Comparison of ENCODE assay signal across 33 cellular contexts in the genomic region with DNA sequence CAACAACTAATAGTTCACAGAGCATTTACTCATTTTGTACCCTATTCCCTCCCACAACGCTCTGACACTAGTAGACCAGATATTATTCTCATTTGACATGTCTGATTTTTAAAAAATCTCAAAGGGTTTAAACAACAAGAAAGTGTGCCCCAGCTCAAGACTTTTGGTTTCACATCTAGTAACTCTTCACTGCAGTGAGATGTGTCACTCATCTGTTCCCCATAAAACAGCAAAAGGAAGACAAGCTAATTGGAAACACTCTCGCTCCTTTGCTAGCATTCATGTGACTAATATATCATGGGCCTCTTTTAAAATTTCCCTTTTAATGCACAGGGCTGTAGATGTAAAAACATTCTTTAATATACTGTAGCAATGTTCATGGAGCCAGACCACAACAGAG.
"Had no signal": no experiment of that assay in that cellular context is flagged by ENCODE, and none has a peak within 500 bp of the region (broad histone marks: within the 10 kb centered on the region; RNA-seq: fewer than 3 reads in every experiment).

No MANE protein-coding gene starts in this region.

- H3K4me1 Mint-ChIP-seq: activated B cell treated with CpG ODN at 0.5 μM for 24 hours; activated CD4-positive, alpha-beta memory T cell treated with anti-CD3 and anti-CD28 coated beads, Interleukin-2, amount 10 ng/mL, durations not matched to agents 7 days and 5 days; activated CD8-positive, alpha-beta memory T cell treated with anti-CD3 and anti-CD28 coated beads, Interleukin-2, amount 10 ng/mL, durations not matched to agents 7 days and 5 days; activated naive CD4-positive, alpha-beta T cell treated with anti-CD3 and anti-CD28 coated beads, Interleukin-2, amount 10 ng/mL, durations not matched to agents 7 days and 5 days; activated naive CD8-positive, alpha-beta T cell treated with anti-CD3 and anti-CD28 coated beads, Interleukin-2, amount 50 U/mL, for 24 hours had no signal

- ATAC-seq: activated CD8-positive, alpha-beta memory T cell treated with anti-CD3 and anti-CD28 coated beads, Interleukin-2, amount 10 ng/mL, durations not matched to agents 7 days and 5 days; activated naive CD8-positive, alpha-beta T cell treated with anti-CD3 and anti-CD28 coated beads, Interleukin-2, amount 50 U/mL, for 24 hours; PC-3; Right ventricle myocardium inferior had no signal

- H3K27ac ChIP-seq: RWPE1, VCaP had no signal

- H3K27ac Mint-ChIP-seq: activated B cell treated with CpG ODN at 0.5 μM for 24 hours; activated CD4-positive, alpha-beta memory T cell treated with anti-CD3 and anti-CD28 coated beads, Interleukin-2, amount 10 ng/mL, durations not matched to agents 7 days and 5 days; activated CD8-positive, alpha-beta memory T cell treated with anti-CD3 and anti-CD28 coated beads, Interleukin-2, amount 10 ng/mL, durations not matched to agents 7 days and 5 days; activated naive CD4-positive, alpha-beta T cell treated with anti-CD3 and anti-CD28 coated beads, Interleukin-2, amount 10 ng/mL, durations not matched to agents 7 days and 5 days; activated naive CD8-positive, alpha-beta T cell; activated naive CD8-positive, alpha-beta T cell treated with anti-CD3 and anti-CD28 coated beads, Interleukin-2, amount 50 U/mL, for 24 hours; brain had no signal

- H3K9me3 Mint-ChIP-seq: activated naive CD8-positive, alpha-beta T cell treated with anti-CD3 and anti-CD28 coated beads, Interleukin-2, amount 50 U/mL, for 24 hours had no signal

- H3K4me3 Mint-ChIP-seq: activated B cell treated with CpG ODN at 0.5 μM for 24 hours; activated CD4-positive, alpha-beta memory T cell treated with anti-CD3 and anti-CD28 coated beads, Interleukin-2, amount 10 ng/mL, durations not matched to agents 7 days and 5 days; activated CD8-positive, alpha-beta memory T cell treated with anti-CD3 and anti-CD28 coated beads, Interleukin-2, amount 10 ng/mL, durations not matched to agents 7 days and 5 days; activated naive CD4-positive, alpha-beta T cell treated with anti-CD3 and anti-CD28 coated beads, Interleukin-2, amount 10 ng/mL, durations not matched to agents 7 days and 5 days; activated naive CD8-positive, alpha-beta T cell; activated naive CD8-positive, alpha-beta T cell treated with anti-CD3 and anti-CD28 coated beads, Interleukin-2, amount 50 U/mL, for 24 hours; brain had no signal

- H3K36me3 Mint-ChIP-seq: activated CD8-positive, alpha-beta memory T cell treated with anti-CD3 and anti-CD28 coated beads, Interleukin-2, amount 10 ng/mL, durations not matched to agents 7 days and 5 days; activated naive CD4-positive, alpha-beta T cell treated with anti-CD3 and anti-CD28 coated beads, Interleukin-2, amount 10 ng/mL, durations not matched to agents 7 days and 5 days; activated naive CD8-positive, alpha-beta T cell had no signal

- DNase-seq: activated B cell treated with CpG ODN at 0.5 μM for 24 hours; activated CD4-positive, alpha-beta memory T cell treated with anti-CD3 and anti-CD28 coated beads, Interleukin-2, amount 10 ng/mL, durations not matched to agents 7 days and 5 days; activated CD4-positive, alpha-beta T cell treated with anti-CD3 and anti-CD28 coated beads for 4 hours; activated CD4-positive, alpha-beta T cell treated with anti-CD3 and anti-CD28 coated beads, Interleukin-2, amount 50 U/mL, for 1 hour; activated CD4-positive, CD25-positive, alpha-beta regulatory T cell treated with anti-CD3 and anti-CD28 coated beads, Interleukin-2, amount 50 U/mL, for 72 hours; activated CD8-positive, alpha-beta memory T cell treated with anti-CD3 and anti-CD28 coated beads for 24 hours; activated CD8-positive, alpha-beta memory T cell treated with anti-CD3 and anti-CD28 coated beads, Interleukin-2, amount 10 ng/mL, durations not matched to agents 7 days and 5 days; activated CD8-positive, alpha-beta memory T cell treated with anti-CD3 and anti-CD28 coated beads, Interleukin-2, amount 50 U/mL, for 48 hours; activated effector memory CD4-positive, alpha-beta T cell treated with Interleukin-2 at 50 U/mL for 16 hours; activated naive CD4-positive, alpha-beta T cell treated with anti-CD3 and anti-CD28 coated beads, Interleukin-2, amount 10 ng/mL, durations not matched to agents 7 days and 5 days; activated naive CD8-positive, alpha-beta T cell treated with anti-CD3 and anti-CD28 coated beads, Interleukin-2, amount 50 U/mL, for 24 hours; activated T-cell treated with anti-CD3 and anti-CD28 coated beads, Interleukin-2, amount 50 U/mL, for 48 hours; anterior cingulate cortex; central memory CD4-positive, alpha-beta T cell; NCI-H1105 treated with DMSO at 0.1 percent for 48 hours; NCI-H1436; NCI-H1694; NCI-H1930; NCI-H2081 treated with DMSO at 0.1 percent for 48 hours; NCI-H345; NCI-H524 treated with DMSO at 0.1 percent for 48 hours; NK-92 treated with Interleukin-12 subunit alpha and Interleukin-12 subunit beta, amount 100 ng/mL, for 24 hours; PC-3; SIG-M5; SW 1271; T-helper 1 cell; T-helper 2 cell; T-helper 9 cell had no signal

- H3K27me3 Mint-ChIP-seq: activated B cell treated with CpG ODN at 0.5 μM for 24 hours; activated CD4-positive, alpha-beta memory T cell treated with anti-CD3 and anti-CD28 coated beads, Interleukin-2, amount 10 ng/mL, durations not matched to agents 7 days and 5 days; activated CD8-positive, alpha-beta memory T cell treated with anti-CD3 and anti-CD28 coated beads, Interleukin-2, amount 10 ng/mL, durations not matched to agents 7 days and 5 days; activated naive CD4-positive, alpha-beta T cell treated with anti-CD3 and anti-CD28 coated beads, Interleukin-2, amount 10 ng/mL, durations not matched to agents 7 days and 5 days; activated naive CD8-positive, alpha-beta T cell; activated naive CD8-positive, alpha-beta T cell treated with anti-CD3 and anti-CD28 coated beads, Interleukin-2, amount 50 U/mL, for 24 hours had no signal
